9 cellular contexts compared by ENCODE assay signal in genomic region chr9:124768778-124769350, GRCh38. TPM values are rescaled to one million over a fixed set of nuclear protein-coding genes. Genes with fewer than 3 reads are reported as not detected.
DNase-seq lines count a peak whose midpoint lies in the region; ATAC-seq and TF ChIP-seq lines count a peak whose summit lies in the region.
"Had no signal": no experiment of that assay in that cellular context is flagged by ENCODE, and none has a peak within 500 bp of the region (broad histone marks: within the 10 kb centered on the region; RNA-seq: fewer than 3 reads in every experiment).

No MANE protein-coding gene starts in this region.

- no peak for DNase-seq in activated naive CD4-positive, alpha-beta T cell treated with anti-CD3 and anti-CD28 coated beads, Interleukin-2, amount 10 ng/mL, durations not matched to agents 7 days and 5 days
- no peak for DNase-seq in WTC11 (ENCODE audit: low spot score)
- no peak for DNase-seq in kidney epithelial cell (ENCODE audit: low read depth)
- DNase-seq in testis, result no peak
- DNase-seq in activated T-cell treated with anti-CD3 and anti-CD28 coated beads, Interleukin-2, amount 50 U/mL, for 24 hours, result no peak

- 37 to 44% methylated on average over 7 of the region's 7 CpGs for WGBS in testis, 2 donors

- no peaks in the 10 kb centered on the region for H3K9me3 Mint-ChIP-seq in activated naive CD4-positive, alpha-beta T cell treated with anti-CD3 and anti-CD28 coated beads, Interleukin-2, amount 50 U/mL, for 24 hours
- H3K9me3 Mint-ChIP-seq in activated naive CD4-positive, alpha-beta T cell treated with anti-CD3 and anti-CD28 coated beads, Interleukin-2, amount 10 ng/mL, durations not matched to agents 7 days and 5 days, result no peaks in the 10 kb centered on the region
- no peaks in the 10 kb centered on the region for H3K9me3 Mint-ChIP-seq in WTC11
- H3K9me3 Mint-ChIP-seq in activated T-cell treated with anti-CD3 and anti-CD28 coated beads, Interleukin-2, amount 50 U/mL, for 24 hours, result no peaks in the 10 kb centered on the region

- TF ChIP-seq POLR2A in testis (IDR thresholded peaks at IDR 0.05), result no peak

- H3K27ac Mint-ChIP-seq in activated naive CD4-positive, alpha-beta T cell treated with anti-CD3 and anti-CD28 coated beads, Interleukin-2, amount 50 U/mL, for 24 hours, result no peak overlapping the region
- no peak overlapping the region for H3K27ac Mint-ChIP-seq in activated naive CD4-positive, alpha-beta T cell treated with anti-CD3 and anti-CD28 coated beads, Interleukin-2, amount 10 ng/mL, durations not matched to agents 7 days and 5 days
- no peak overlapping the region for H3K27ac Mint-ChIP-seq in WTC11
- no peak overlapping the region for H3K27ac Mint-ChIP-seq in activated T-cell treated with anti-CD3 and anti-CD28 coated beads, Interleukin-2, amount 50 U/mL, for 24 hours

- H3K27me3 Mint-ChIP-seq in activated naive CD4-positive, alpha-beta T cell treated with anti-CD3 and anti-CD28 coated beads, Interleukin-2, amount 50 U/mL, for 24 hours, result peaks cover 57% of the 10 kb centered on the region
- peaks cover 89% of the 10 kb centered on the region for H3K27me3 Mint-ChIP-seq in activated naive CD4-positive, alpha-beta T cell treated with anti-CD3 and anti-CD28 coated beads, Interleukin-2, amount 10 ng/mL, durations not matched to agents 7 days and 5 days
- no peaks in the 10 kb centered on the region; the same call in none of the 2 replicates for H3K27me3 Mint-ChIP-seq in WTC11 (ENCODE audit: low read depth)
- peaks cover 79% of the 10 kb centered on the region for H3K27me3 Mint-ChIP-seq in activated T-cell treated with anti-CD3 and anti-CD28 coated beads, Interleukin-2, amount 50 U/mL, for 24 hours

- H3K36me3 Mint-ChIP-seq in activated naive CD4-positive, alpha-beta T cell treated with anti-CD3 and anti-CD28 coated beads, Interleukin-2, amount 50 U/mL, for 24 hours, result no peaks in the 10 kb centered on the region
- no peaks in the 10 kb centered on the region for H3K36me3 Mint-ChIP-seq in activated naive CD4-positive, alpha-beta T cell treated with anti-CD3 and anti-CD28 coated beads, Interleukin-2, amount 10 ng/mL, durations not matched to agents 7 days and 5 days
- no peaks in the 10 kb centered on the region for H3K36me3 Mint-ChIP-seq in WTC11
- no peaks in the 10 kb centered on the region for H3K36me3 Mint-ChIP-seq in activated T-cell treated with anti-CD3 and anti-CD28 coated beads, Interleukin-2, amount 50 U/mL, for 24 hours (ENCODE audit: low read depth)

- H3K4me3 ChIP-seq in kidney epithelial cell (ENCODE audit: low read depth, low read length) (peak overlapping the region; percentile 83), testis (peak overlapping the region in 1 of 2 donors; percentile 97)

- peaks cover 19% of the 10 kb centered on the region for H3K4me1 ChIP-seq in testis

- peaks cover 34% of the 10 kb centered on the region for H3K4me1 Mint-ChIP-seq in activated naive CD4-positive, alpha-beta T cell treated with anti-CD3 and anti-CD28 coated beads, Interleukin-2, amount 50 U/mL, for 24 hours
- peaks cover 39% of the 10 kb centered on the region for H3K4me1 Mint-ChIP-seq in activated naive CD4-positive, alpha-beta T cell treated with anti-CD3 and anti-CD28 coated beads, Interleukin-2, amount 10 ng/mL, durations not matched to agents 7 days and 5 days
- H3K4me1 Mint-ChIP-seq in WTC11, result peaks cover 63% of the 10 kb centered on the region
- peaks cover 38% of the 10 kb centered on the region for H3K4me1 Mint-ChIP-seq in activated T-cell treated with anti-CD3 and anti-CD28 coated beads, Interleukin-2, amount 50 U/mL, for 24 hours (ENCODE audit: low read depth)

- intact Hi-C loops in testis (cut with DNase I; ENCODE audit: low total_unique reads), result no loop called here

- CTCF ChIA-PET in activated naive CD4-positive, alpha-beta T cell treated with anti-CD3 and anti-CD28 coated beads, Interleukin-2, amount 10 ng/mL, durations not matched to agents 7 days and 5 days (lab: Charles Lee), result interaction anchor here (0.6 to 15.4 kb wide), 5 partner anchors 55 to 164 kb away, joined by 3 to 332 read pairs (median 3); partner anchors contain the start of gene WDR38
- CTCF ChIA-PET in WTC11 (lab: Charles Lee), result interaction anchor here (1.3 to 12.2 kb wide), 6 partner anchors 8 to 152 kb away, joined by 5 to 935 read pairs (median 20); partner anchors contain the start of genes OLFML2A and WDR38

- H3K36me3 ChIP-seq in kidney epithelial cell (ENCODE audit: control insufficient read depth, insufficient read depth, low read length) (no peaks in the 10 kb centered on the region), testis (ENCODE audit: low read depth, missing control alignments) (no peaks in the 10 kb centered on the region)
- H3K36me3 ChIP-seq: BLaER1 had no signal

- H3K4me3 Mint-ChIP-seq in activated naive CD4-positive, alpha-beta T cell treated with anti-CD3 and anti-CD28 coated beads, Interleukin-2, amount 50 U/mL, for 24 hours, result peak overlapping the region; percentile 83
- H3K4me3 Mint-ChIP-seq in activated naive CD4-positive, alpha-beta T cell treated with anti-CD3 and anti-CD28 coated beads, Interleukin-2, amount 10 ng/mL, durations not matched to agents 7 days and 5 days, result no peak overlapping the region
- peak overlapping the region; percentile 85 for H3K4me3 Mint-ChIP-seq in WTC11
- no peak overlapping the region for H3K4me3 Mint-ChIP-seq in activated T-cell treated with anti-CD3 and anti-CD28 coated beads, Interleukin-2, amount 50 U/mL, for 24 hours

- peaks cover 9% of the 10 kb centered on the region for H3K27me3 ChIP-seq in kidney epithelial cell (ENCODE audit: control insufficient read depth, insufficient read depth, low read length)
- no peaks in the 10 kb centered on the region for H3K27me3 ChIP-seq in testis

- H3K9me3 ChIP-seq in testis, result no peaks in the 10 kb centered on the region
- H3K9me3 ChIP-seq: BLaER1 had no signal

- POLR2A ChIA-PET in WTC11 (lab: Charles Lee), result interaction anchor here (0.8 kb wide), 1 partner anchor 84 kb away, joined by 4 read pairs; the partner anchor contains the start of gene WDR38

- ATAC-seq in WTC11 (no peak), HG02678 (IDR thresholded peaks at IDR 0.05; ENCODE audit: unreplicated experiment) (no peak), HG02642 (IDR thresholded peaks at IDR 0.05; ENCODE audit: poor library complexity, unreplicated experiment) (no peak)

- H3K27ac ChIP-seq in testis, result peak overlapping the region; percentile 88 to 96
- H3K27ac ChIP-seq: BLaER1 had no signal

- TF ChIP-seq CTCF in WTC11 (IDR thresholded peaks at IDR 0.05) (no peak), kidney epithelial cell (IDR thresholded peaks at IDR 0.05; ENCODE audit: insufficient read depth, low read length, poor library complexity, severe bottlenecking) (no peak), testis (IDR thresholded peaks at IDR 0.05) (no peak)

TF ChIP-seq in WTC11, 78 proteins besides CTCF, POLR2A, EP300 and RAD21:
- no peak for TF ChIP-seq ATF1 (CRISPR knock-in tag; IDR thresholded peaks at IDR 0.05)

RNA-seq across cellular contexts. Expression of gene NR6A1, which starts 2.2 kb away (rescaled TPM):
- 164 to 222 TPM (median 218 TPM) in 3 replicates for total RNA-seq in WTC11 (2021)
- 0.92 and 2.2 TPM in 2 replicates for total RNA-seq in kidney epithelial cell
- total RNA-seq in testis, result 100 to 1,000 TPM in 1 of 2 donors, 10 to 100 TPM in 1; 92.1 to 100 TPM
- polyA plus RNA-seq in testis (ENCODE audit: insufficient read depth, low read depth, low replicate concordance), result 54.6 TPM

RNA-seq across cellular contexts. Expression of gene OLFML2A, which starts 8.1 kb away (rescaled TPM):
- total RNA-seq in WTC11 (2021) (6.7 to 11.6 TPM (median 11.2 TPM) in 3 replicates), kidney epithelial cell (7.0 and 16.4 TPM in 2 replicates), testis (1 to 10 TPM; 2.6 to 5.2 TPM)
- polyA plus RNA-seq in testis (ENCODE audit: insufficient read depth, low read depth, low replicate concordance), result 4.0 TPM

Comparison
In these comparisons a context has a peak if more than half of its experiments do, and no peak if none do; other contexts are left out.
1. H3K4me3 Mint-ChIP-seq: peak in activated naive CD4-positive, alpha-beta T cell treated with anti-CD3 and anti-CD28 coated beads, Interleukin-2, amount 50 U/mL, for 24 hours (single experiment) and WTC11 (single experiment); none in activated naive CD4-positive, alpha-beta T cell treated with anti-CD3 and anti-CD28 coated beads, Interleukin-2, amount 10 ng/mL, durations not matched to agents 7 days and 5 days (single experiment) and activated T-cell treated with anti-CD3 and anti-CD28 coated beads, Interleukin-2, amount 50 U/mL, for 24 hours (single experiment).
2. RNA of gene NR6A1, which starts 2.2 kb away (total RNA-seq): 164 to 222 TPM in WTC11 and 92.1 to 100 TPM in testis; 0.92 to 2.2 TPM in kidney epithelial cell; every median in the first group is over 10 times any median in the second.